In the genomic region with DNA sequence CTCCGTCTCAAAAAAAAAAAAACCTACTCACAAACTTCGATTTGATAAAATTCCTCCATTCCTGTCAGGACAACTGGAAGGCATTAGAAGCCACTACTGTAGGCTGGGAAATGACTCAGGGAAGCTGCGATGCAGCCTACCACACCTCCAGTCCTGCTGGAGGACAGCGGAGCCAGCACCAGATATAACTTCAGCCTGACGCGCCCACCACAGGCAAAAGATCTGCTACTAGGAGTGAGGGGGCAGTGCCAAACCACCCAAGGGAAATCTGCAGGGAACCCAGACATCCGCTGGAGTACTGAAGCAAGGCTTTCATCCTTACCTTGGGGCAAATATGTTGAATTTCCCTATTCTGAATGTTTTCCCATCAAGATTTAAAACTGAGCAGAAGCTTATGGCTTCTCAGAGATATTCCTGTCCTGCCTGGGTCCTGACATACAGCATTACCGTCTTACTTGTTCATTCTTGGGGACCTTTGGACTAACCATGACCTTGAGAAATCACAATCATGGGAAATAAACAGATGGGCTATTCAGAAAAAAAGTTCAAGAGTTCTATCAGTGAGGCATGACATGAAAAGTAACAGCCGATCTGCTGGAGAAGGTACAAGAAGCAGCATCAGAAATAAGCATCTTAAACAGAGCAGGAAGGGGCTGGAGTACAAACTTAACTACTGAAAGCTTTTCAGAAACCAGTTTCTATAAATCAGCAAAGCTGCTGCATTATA, we compare ENCODE assay signal across 17 cellular contexts. TPM values are rescaled to one million over a fixed set of nuclear protein-coding genes. Genes with fewer than 3 reads are reported as not detected.
DNase-seq lines count a peak whose midpoint lies in the region; FAIRE-seq and TF ChIP-seq lines count a peak whose summit lies in the region.
"Had no signal": no experiment of that assay in that cellular context is flagged by ENCODE, and none has a peak within 500 bp of the region (broad histone marks: within the 10 kb centered on the region; RNA-seq: fewer than 3 reads in every experiment).

No MANE protein-coding gene starts in this region.

- H3K4me3 ChIP-seq in astrocyte (ENCODE audit: insufficient read depth, low read depth, low read length), result no peak overlapping the region
- H3K4me3 ChIP-seq in neural cell (ENCODE audit: low read length), result no peak overlapping the region
- no peak overlapping the region for H3K4me3 ChIP-seq in PC-9
- H3K4me3 ChIP-seq: A549, GM23248 had no signal

- no peak for TF ChIP-seq EP300 in neural cell (conservative IDR thresholded peaks at IDR 0.05; ENCODE audit: poor library complexity, severe bottlenecking)

- H3K4me1 ChIP-seq in astrocyte (ENCODE audit: insufficient read depth, low read length) (peaks cover 4% of the 10 kb centered on the region), PC-9 (replicated peaks; ENCODE audit: insufficient read depth) (0 out of 2 replicates have a peak, but pooled peaks cover 8% of the 10 kb centered on the region)
- H3K4me1 ChIP-seq: BE2C had no signal

- H3K9me2 ChIP-seq in neural cell (ENCODE audit: insufficient read depth, low read length) (no peaks in the 10 kb centered on the region), PC-9 (ENCODE audit: insufficient read depth) (no peaks in the 10 kb centered on the region)

- H2AFZ ChIP-seq in astrocyte (ENCODE audit: low read depth, low read length), result no peak overlapping the region
- no peak overlapping the region for H2AFZ ChIP-seq in neural cell (ENCODE audit: low read depth, low read length)
- no peak overlapping the region for H2AFZ ChIP-seq in PC-9
- H2AFZ ChIP-seq: GM23248 had no signal

- H4K20me1 ChIP-seq in astrocyte (ENCODE audit: insufficient read depth, low read length) (peaks cover 16% of the 10 kb centered on the region), neural cell (ENCODE audit: insufficient read depth) (no peaks in the 10 kb centered on the region), PC-9 (ENCODE audit: insufficient read depth) (no peaks in the 10 kb centered on the region)

- H3K36me3 ChIP-seq in astrocyte (ENCODE audit: insufficient read depth, low read length) (peaks cover 18% of the 10 kb centered on the region), neural cell (ENCODE audit: insufficient read depth, low read length) (peaks cover 4% of the 10 kb centered on the region), PC-9 (ENCODE audit: low read depth) (no peaks in the 10 kb centered on the region)

- TF ChIP-seq RAD21 in neural cell (conservative IDR thresholded peaks at IDR 0.05), result no peak

- H3K27ac Mint-ChIP-seq in astrocyte (ENCODE audit: unreplicated experiment), result no peak overlapping the region
- H3K27ac Mint-ChIP-seq in Calu3 (ENCODE audit: unreplicated experiment), result no peak overlapping the region

- H3K4me1 Mint-ChIP-seq in astrocyte (ENCODE audit: low read depth, unreplicated experiment) (peaks cover 6% of the 10 kb centered on the region), Calu3 (ENCODE audit: low read depth, unreplicated experiment) (no peaks in the 10 kb centered on the region)
- H3K4me1 Mint-ChIP-seq: CD4-positive, alpha-beta memory T cell had no signal

- FAIRE-seq in astrocyte (lab: Jason Lieb, UNC), result no peak
- FAIRE-seq: A549, D721Med, H54 had no signal

- H3K9me3 Mint-ChIP-seq in astrocyte (ENCODE audit: unreplicated experiment), result no peaks in the 10 kb centered on the region
- H3K9me3 Mint-ChIP-seq in Calu3 (ENCODE audit: low read depth, unreplicated experiment), result no peaks in the 10 kb centered on the region
- H3K9me3 Mint-ChIP-seq: CD4-positive, alpha-beta memory T cell; IgD-negative memory B cell had no signal

- POLR2A ChIA-PET in PC-9 (lab: Charles Lee; ENCODE audit: unreplicated experiment), result no interaction called here

- no peak overlapping the region for H3K4me3 Mint-ChIP-seq in astrocyte (ENCODE audit: unreplicated experiment)
- no peak overlapping the region for H3K4me3 Mint-ChIP-seq in Calu3 (ENCODE audit: low read depth, unreplicated experiment)
- H3K4me3 Mint-ChIP-seq: CD4-positive, alpha-beta memory T cell; IgD-negative memory B cell had no signal

- BruUV-seq in PC-9 (replicated peaks; lab: Mats Ljungman, UMichigan), result no TSS peak
- no TSS peak for BruUV-seq in Calu3 (replicated peaks; lab: Mats Ljungman, UMichigan)

- H3K9me3 ChIP-seq in astrocyte (ENCODE audit: insufficient read depth, low read depth, low read length) (no peaks in the 10 kb centered on the region), neural cell (ENCODE audit: low read length) (no peaks in the 10 kb centered on the region), PC-9 (ENCODE audit: insufficient read depth, low read depth) (no peaks in the 10 kb centered on the region)
- H3K9me3 ChIP-seq: A549, BE2C had no signal

- H3K36me3 Mint-ChIP-seq in astrocyte (ENCODE audit: low read depth, unreplicated experiment) (peaks cover 21% of the 10 kb centered on the region), Calu3 (ENCODE audit: insufficient read depth, unreplicated experiment) (peaks cover 21% of the 10 kb centered on the region)

- H3K79me2 ChIP-seq in astrocyte (ENCODE audit: insufficient read depth, low read length) (no peaks in the 10 kb centered on the region), neural cell (replicated peaks; ENCODE audit: insufficient read depth, low read length) (no peaks in the 10 kb centered on the region), PC-9 (ENCODE audit: low read depth) (no peaks in the 10 kb centered on the region)

- no peak overlapping the region for H3K27ac ChIP-seq in astrocyte (ENCODE audit: low read depth, low read length)
- H3K27ac ChIP-seq in caudate nucleus (ENCODE audit: low read depth, low read length), result peak overlapping the region; percentile 29
- H3K27ac ChIP-seq in neural cell (ENCODE audit: low read length), result peak overlapping the region; percentile 36
- H3K27ac ChIP-seq in PC-9, result no peak overlapping the region
- H3K27ac ChIP-seq: A549, C4-2B, GM23248 had no signal

- no peak for TF ChIP-seq CTCF in astrocyte (IDR thresholded peaks at IDR 0.05; ENCODE audit: insufficient read depth, low read depth, low read length)
- no peak for TF ChIP-seq CTCF in neural cell (IDR thresholded peaks at IDR 0.05; ENCODE audit: poor library complexity, severe bottlenecking)
- no peak for TF ChIP-seq CTCF in PC-9 (conservative IDR thresholded peaks at IDR 0.05)
- TF ChIP-seq CTCF in Calu3 (IDR thresholded peaks at IDR 0.05; ENCODE audit: unreplicated experiment), result no peak

- H3K27me3 Mint-ChIP-seq in astrocyte (ENCODE audit: low read depth, unreplicated experiment), result no peaks in the 10 kb centered on the region
- H3K27me3 Mint-ChIP-seq in Calu3 (ENCODE audit: unreplicated experiment), result no peaks in the 10 kb centered on the region
- H3K27me3 Mint-ChIP-seq: CD4-positive, alpha-beta memory T cell; IgD-negative memory B cell had no signal

- H3K27me3 ChIP-seq in astrocyte (ENCODE audit: insufficient read depth, low read length) (no peaks in the 10 kb centered on the region), neural cell (ENCODE audit: insufficient read depth, low read depth, low read length) (no peaks in the 10 kb centered on the region), PC-9 (ENCODE audit: insufficient read depth, low read depth) (no peaks in the 10 kb centered on the region)
- H3K27me3 ChIP-seq: BE2C had no signal

- intact Hi-C loops in posterior cingulate gyrus (cut with DNase I), result no loop called here
- intact Hi-C loops in PC-9 (cut with micrococcal nuclease; ENCODE audit: unreplicated experiment), result no loop called here
- intact Hi-C loops in Calu3 (cut with micrococcal nuclease; ENCODE audit: unreplicated experiment), result no loop called here

- DNase-seq in astrocyte (ENCODE audit: low read depth) (peak; percentile 12), caudate nucleus (lab: John Stamatoyannopoulos, UW) (peak in 1 of 61 donors; percentile 39), posterior cingulate gyrus (peak in 8 of 10 donors; percentile 44 to 93 (median 62)), PC-9 (no peak), DMS53 treated with DMSO at 0.1 percent for 48 hours (lab: John Stamatoyannopoulos, UW; ENCODE audit: unreplicated experiment) (no peak), Calu3 (no peak)
- no peak for DNase-seq in stimulated activated CD4-positive, alpha-beta T cell treated with anti-CD3 and anti-CD28 coated beads, Interleukin-2, amount 100 ng/mL, for 24 hours
- DNase-seq: BE2C; CD4-positive, alpha-beta memory T cell; DMS153; GM23248 had no signal

- CTCF ChIA-PET in PC-9 (lab: Charles Lee), result no interaction called here
- CTCF ChIA-PET in Calu3 (lab: Charles Lee), result no interaction called here

- H3K4me2 ChIP-seq in astrocyte (ENCODE audit: low read length) (no peak overlapping the region), neural cell (ENCODE audit: low read length) (no peak overlapping the region), PC-9 (no peak overlapping the region)
- H3K4me2 ChIP-seq: A549 had no signal

- H3K9ac ChIP-seq in astrocyte (ENCODE audit: low read length) (no peak overlapping the region), neural cell (ENCODE audit: low read length) (no peak overlapping the region)
- H3K9ac ChIP-seq: GM23248 had no signal

- H3F3A ChIP-seq in neural cell (ENCODE audit: insufficient read depth, low read length, poor library complexity, severe bottlenecking) (no peaks in the 10 kb centered on the region), PC-9 (ENCODE audit: insufficient read depth, low read depth) (peaks cover 3% of the 10 kb centered on the region; the same call in 1 of the 2 replicates)

TF ChIP-seq in neural cell, 6 proteins besides CTCF, POLR2A, EP300 and RAD21 (continues in another document):
- TF ChIP-seq POLR2AphosphoS5 (IDR thresholded peaks at IDR 0.05) (no peak), SMC3 (conservative IDR thresholded peaks at IDR 0.05; ENCODE audit: poor library complexity) (no peak), EZH2 (IDR thresholded peaks at IDR 0.05; ENCODE audit: borderline replicate concordance, insufficient read depth, low read length, poor library complexity, severe bottlenecking) (no peak), TAF1 (IDR thresholded peaks at IDR 0.05; ENCODE audit: low read depth) (no peak), MXI1 (conservative IDR thresholded peaks at IDR 0.05; ENCODE audit: poor library complexity, severe bottlenecking) (no peak)

RNA-seq across cellular contexts. Expression of a gene that starts 20.4 kb away (rescaled TPM):
- total RNA-seq in astrocyte (65.9 and 68.1 TPM in 2 replicates), PC-9 (2021) (35.2 and 46.0 TPM in 2 replicates), Calu3 (2022) (49.3 and 52.2 TPM in 2 replicates)
- 73.5 and 95.8 TPM in 2 replicates for polyA plus RNA-seq in neural cell
- polyA minus RNA-seq in neural cell, result 58.7 and 62.9 TPM in 2 replicates

RNA-seq across cellular contexts. Expression of a gene that starts 20.7 kb away (rescaled TPM):
- total RNA-seq in astrocyte (64.6 and 66.0 TPM in 2 replicates), PC-9 (2021) (35.1 and 40.1 TPM in 2 replicates), Calu3 (2022) (45.3 and 49.2 TPM in 2 replicates)
- 85.0 and 103 TPM in 2 replicates for polyA plus RNA-seq in neural cell
- polyA minus RNA-seq in neural cell, result 67.0 and 69.5 TPM in 2 replicates

RNA-seq across cellular contexts. Expression of a gene that starts 37.3 kb away (rescaled TPM):
- 39.4 and 41.7 TPM in 2 replicates for total RNA-seq in astrocyte
- polyA plus RNA-seq in neural cell, result 17.8 and 25.2 TPM in 2 replicates
- 18.3 and 19.3 TPM in 2 replicates for polyA minus RNA-seq in neural cell
- 50.4 and 51.0 TPM in 2 replicates for total RNA-seq in PC-9 (2021)
- 29.2 and 32.2 TPM in 2 replicates for total RNA-seq in Calu3 (2022)

RNA-seq across cellular contexts. Expression of a gene that starts 52.6 kb away (rescaled TPM):
- 9.7 and 12.1 TPM in 2 replicates for total RNA-seq in astrocyte
- 3.1 and 3.8 TPM in 2 replicates for polyA plus RNA-seq in neural cell
- polyA minus RNA-seq in neural cell, result 1.5 and 2.4 TPM in 2 replicates
- 21.4 and 24.7 TPM in 2 replicates for total RNA-seq in PC-9 (2021)
- 0.85 and 1.6 TPM in 2 replicates for total RNA-seq in Calu3 (2022)
- polyA plus RNA-seq: CD4-positive, alpha-beta memory T cell; IgD-negative memory B cell had no signal

Comparison
In these comparisons a context has a peak if more than half of its experiments do, and no peak if none do; other contexts are left out.
1. DNase-seq: peak in astrocyte (single experiment) and posterior cingulate gyrus (8 of 10); none in stimulated activated CD4-positive, alpha-beta T cell treated with anti-CD3 and anti-CD28 coated beads, Interleukin-2, amount 100 ng/mL, for 24 hours (0 of 2), PC-9 (0 of 2), DMS53 treated with DMSO at 0.1 percent for 48 hours (single experiment) and Calu3 (single experiment).
2. H3K27ac ChIP-seq: peak in caudate nucleus (single experiment) and neural cell (single experiment); none in astrocyte (single experiment) and PC-9 (single experiment).